In the genomic region with DNA sequence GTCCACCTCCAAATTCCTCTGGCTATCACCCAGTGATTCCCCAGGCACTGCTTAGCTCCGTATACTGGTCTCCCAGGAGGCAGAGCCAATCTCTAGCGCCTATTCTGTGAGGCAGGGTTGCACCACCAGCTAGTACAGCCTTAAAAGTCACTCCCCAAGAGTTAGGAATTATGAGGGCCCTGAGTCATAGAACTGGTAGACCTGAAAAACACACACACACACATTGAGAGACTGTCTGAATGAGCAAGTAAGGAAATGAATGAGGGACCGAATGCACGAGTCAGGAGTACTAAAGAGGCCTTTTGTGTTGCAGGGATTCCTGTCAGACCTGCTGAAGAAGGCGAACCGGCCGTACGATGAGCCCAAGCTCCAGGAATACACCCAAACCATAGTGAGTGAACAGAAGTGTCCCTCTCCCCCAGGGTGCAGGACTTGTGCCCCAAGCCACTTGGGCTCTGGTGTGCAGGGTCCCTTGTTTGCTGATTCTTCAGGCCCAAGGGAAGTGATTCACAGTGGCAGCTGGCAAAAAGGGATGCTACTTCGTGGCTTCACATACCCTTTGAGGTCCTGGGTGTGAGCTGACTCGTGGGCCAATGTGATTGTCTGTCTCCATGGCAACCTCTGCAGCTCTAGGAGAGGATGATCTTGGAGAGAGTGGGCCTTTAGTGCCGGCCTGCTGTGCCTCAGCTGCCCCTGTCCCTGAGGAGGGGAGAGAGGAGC, we compare ENCODE assay signal across 12 cellular contexts. TPM values are rescaled to one million over a fixed set of nuclear protein-coding genes. Genes with fewer than 3 reads are reported as not detected.
DNase-seq lines count a peak whose midpoint lies in the region; ATAC-seq and TF ChIP-seq lines count a peak whose summit lies in the region.
"Had no signal": no experiment of that assay in that cellular context is flagged by ENCODE, and none has a peak within 500 bp of the region (broad histone marks: within the 10 kb centered on the region; RNA-seq: fewer than 3 reads in every experiment).

No MANE protein-coding gene starts in this region.

- H3K9me3 ChIP-seq in RWPE2 (ENCODE audit: severe bottlenecking) = no peaks in the 10 kb centered on the region
- H3K9me3 ChIP-seq: neutrophil, upper lobe of right lung had no signal

- TF ChIP-seq CTCF in RWPE2 (IDR thresholded peaks at IDR 0.05; ENCODE audit: poor library complexity, severe bottlenecking) = no peak

- no peaks in the 10 kb centered on the region for H3K36me3 Mint-ChIP-seq in activated naive CD4-positive, alpha-beta T cell treated with anti-CD3 and anti-CD28 coated beads, Interleukin-2, amount 50 U/mL, for 72 hours

- no peaks in the 10 kb centered on the region for H3K36me3 ChIP-seq in RWPE2 (ENCODE audit: low read depth)
- H3K36me3 ChIP-seq: neutrophil, upper lobe of right lung had no signal

- no peak overlapping the region for H3K27ac ChIP-seq in RWPE2 (ENCODE audit: poor library complexity, severe bottlenecking)
- H3K27ac ChIP-seq: neutrophil, upper lobe of right lung had no signal

- no peaks in the 10 kb centered on the region for H3K9me3 Mint-ChIP-seq in activated naive CD4-positive, alpha-beta T cell treated with anti-CD3 and anti-CD28 coated beads, Interleukin-2, amount 50 U/mL, for 72 hours
- H3K9me3 Mint-ChIP-seq: dendritic cell treated with granulocyte-macrophage colony-stimulating factor and Interleukin-4, amounts not matched to agents 40 ng/mL and 50 ng/mL, for 4 days had no signal

- peak in 1 of 2 donors; percentile 8 for DNase-seq in activated naive CD4-positive, alpha-beta T cell treated with anti-CD3 and anti-CD28 coated beads, Interleukin-2, amount 50 U/mL, for 72 hours (ENCODE audit: low spot score in 2 of 2)
- DNase-seq in activated naive CD4-positive, alpha-beta T cell treated with Interleukin-2 at 50 U/mL for 16 hours = no peak
- DNase-seq in RWPE2 (ENCODE audit: low spot score) (no peak), foreskin melanocyte (peak; percentile 8), sciatic nerve (ENCODE audit: low spot score) (no peak), NCI-H774 (lab: John Stamatoyannopoulos, UW) (no peak), Kasumi-1 (lab: John Stamatoyannopoulos, UW) (no peak)
- peak; percentile 5 for DNase-seq in stimulated activated naive CD8-positive, alpha-beta T cell treated with anti-CD3 and anti-CD28 coated beads, Interleukin-15, Interleukin-2, amounts not matched to agents 100 U/mL and 50 U/mL, for 24 hours
- DNase-seq: upper lobe of right lung had no signal

- ATAC-seq in activated naive CD4-positive, alpha-beta T cell treated with anti-CD3 and anti-CD28 coated beads, Interleukin-2, amount 50 U/mL, for 72 hours = peak; percentile 24 to 84
- peak; percentile 40 for ATAC-seq in RWPE2 (ENCODE audit: low read depth)
- ATAC-seq in stimulated activated naive CD8-positive, alpha-beta T cell treated with anti-CD3 and anti-CD28 coated beads, Interleukin-15, Interleukin-2, amounts not matched to agents 100 U/mL and 50 U/mL, for 24 hours = peak; percentile 68
- no peak for ATAC-seq in sciatic nerve
- ATAC-seq: upper lobe of right lung had no signal

- H3K27ac Mint-ChIP-seq in activated naive CD4-positive, alpha-beta T cell treated with anti-CD3 and anti-CD28 coated beads, Interleukin-2, amount 50 U/mL, for 72 hours = no peak overlapping the region
- H3K27ac Mint-ChIP-seq: dendritic cell treated with granulocyte-macrophage colony-stimulating factor and Interleukin-4, amounts not matched to agents 40 ng/mL and 50 ng/mL, for 4 days had no signal

- H3K27me3 ChIP-seq in RWPE2 (ENCODE audit: insufficient read depth, poor library complexity, severe bottlenecking) = peaks cover 18% of the 10 kb centered on the region

- H3K4me1 ChIP-seq in RWPE2 (ENCODE audit: insufficient read depth, poor library complexity, severe bottlenecking) = no peaks in the 10 kb centered on the region
- H3K4me1 ChIP-seq: upper lobe of right lung had no signal

- intact Hi-C loops in sciatic nerve (cut with DNase I) = loop anchor here (5.0 kb wide), 1 partner anchor 434 kb away; no protein-coding TSS in a partner anchor

- H3K4me3 ChIP-seq in RWPE2 (ENCODE audit: severe bottlenecking) = no peak overlapping the region
- H3K4me3 ChIP-seq: upper lobe of right lung had no signal

RNA-seq across cellular contexts. Expression of a gene that starts 24.7 kb away (rescaled TPM):
- not detected for total RNA-seq in activated naive CD4-positive, alpha-beta T cell treated with anti-CD3 and anti-CD28 coated beads, Interleukin-2, amount 50 U/mL, for 72 hours
- 2.8 TPM for total RNA-seq in sciatic nerve
- total RNA-seq: T-helper 1 cell treated with Interleukin-12 subunit alpha and Interleukin-12 subunit beta and Interleukin-4 antibody, amounts not matched to agents 30 ng/mL and 1 ng/mL, for 36 hours had no signal

RNA-seq across cellular contexts. Expression of a gene that starts 58.6 kb away (rescaled TPM):
- total RNA-seq in activated naive CD4-positive, alpha-beta T cell treated with anti-CD3 and anti-CD28 coated beads, Interleukin-2, amount 50 U/mL, for 72 hours = not detected
- total RNA-seq in sciatic nerve = not detected
- total RNA-seq: T-helper 1 cell treated with Interleukin-12 subunit alpha and Interleukin-12 subunit beta and Interleukin-4 antibody, amounts not matched to agents 30 ng/mL and 1 ng/mL, for 36 hours; upper lobe of right lung had no signal

Comparison
In these comparisons a context has a peak if more than half of its experiments do, and no peak if none do; other contexts are left out.
1. DNase-seq: peak in foreskin melanocyte (single experiment) and stimulated activated naive CD8-positive, alpha-beta T cell treated with anti-CD3 and anti-CD28 coated beads, Interleukin-15, Interleukin-2, amounts not matched to agents 100 U/mL and 50 U/mL, for 24 hours (single experiment); none in activated naive CD4-positive, alpha-beta T cell treated with Interleukin-2 at 50 U/mL for 16 hours (single experiment), RWPE2 (single experiment), sciatic nerve (single experiment), NCI-H774 (single experiment) and Kasumi-1 (0 of 2).